Comparison of ENCODE assay signal across 21 cellular contexts in genomic region chr1:56157477-56157876, GRCh38.
"Had no signal": no experiment of that assay in that cellular context is flagged by ENCODE, and none has a peak within 500 bp of the region (broad histone marks: within the 10 kb centered on the region; RNA-seq: fewer than 3 reads in every experiment).

No MANE protein-coding gene starts in this region.

- H3K9ac ChIP-seq: neural progenitor cell had no signal

- H3K9me3 Mint-ChIP-seq: activated CD4-positive, alpha-beta T cell treated with anti-CD3 and anti-CD28 coated beads, Interleukin-2, amount 10 ng/mL, durations not matched to agents 24 days and 14 days; dendritic cell treated with granulocyte-macrophage colony-stimulating factor and Interleukin-4, amounts not matched to agents 40 ng/mL and 50 ng/mL, for 4 days; stimulated activated naive B cell treated with anti-CD40 and anti-IgM and Interleukin-4, amounts not matched to agents 10 μg/mL and 1 μg/mL and 100 μg/mL, for 72 hours had no signal

- H3K4me3 ChIP-seq: adrenal gland, cardiac muscle cell, heart left ventricle, left lung, lung, neural progenitor cell, upper lobe of left lung had no signal

- H3K27ac ChIP-seq: adrenal gland, cardiac muscle cell, heart left ventricle, left lung, neural progenitor cell, upper lobe of left lung had no signal

- H3K36me3 ChIP-seq: adrenal gland, cardiac muscle cell, heart left ventricle, left lung, neural progenitor cell, upper lobe of left lung had no signal

- DNase-seq: activated CD4-positive, alpha-beta T cell treated with anti-CD3 and anti-CD28 coated beads, Interleukin-2, amount 10 ng/mL, durations not matched to agents 24 days and 14 days; activated gamma-delta T cell treated with Interleukin-2 at 50 U/mL for 16 hours; activated T-cell treated with anti-CD3 and anti-CD28 coated beads, Interleukin-2, amount 50 U/mL, for 1 hour; adrenal gland; effector CD4-positive, alpha-beta T cell; heart left ventricle; left lung; naive thymus-derived CD4-positive, alpha-beta T cell; posterior cingulate gyrus; retina; stimulated activated CD4-positive, alpha-beta T cell treated with anti-CD3 and anti-CD28 coated beads, Interleukin-2, amount 100 ng/mL, for 48 hours; stimulated activated CD8-positive, alpha-beta memory T cell treated with anti-CD3 and anti-CD28 coated beads, Interleukin-4, amount 100 ng/mL, for 48 hours; stimulated activated naive B cell treated with anti-CD40 and anti-IgM and Interleukin-4, amounts not matched to agents 10 μg/mL and 1 μg/mL and 100 μg/mL, for 72 hours; upper lobe of left lung had no signal

- H3K4me1 Mint-ChIP-seq: activated CD4-positive, alpha-beta T cell treated with anti-CD3 and anti-CD28 coated beads, Interleukin-2, amount 10 ng/mL, durations not matched to agents 24 days and 14 days; activated naive CD4-positive, alpha-beta T cell treated with anti-CD3 and anti-CD28 coated beads, Interleukin-2, amount 50 U/mL, for 24 hours had no signal

- H3K27me3 Mint-ChIP-seq: activated CD4-positive, alpha-beta T cell treated with anti-CD3 and anti-CD28 coated beads, Interleukin-2, amount 10 ng/mL, durations not matched to agents 24 days and 14 days had no signal

- H2AFZ ChIP-seq: neural progenitor cell had no signal

- H3K4me3 Mint-ChIP-seq: activated CD4-positive, alpha-beta T cell treated with anti-CD3 and anti-CD28 coated beads, Interleukin-2, amount 10 ng/mL, durations not matched to agents 24 days and 14 days; activated naive CD4-positive, alpha-beta T cell treated with anti-CD3 and anti-CD28 coated beads, Interleukin-2, amount 50 U/mL, for 24 hours; dendritic cell treated with granulocyte-macrophage colony-stimulating factor and Interleukin-4, amounts not matched to agents 40 ng/mL and 50 ng/mL, for 4 days; naive thymus-derived CD4-positive, alpha-beta T cell; neural progenitor cell; stimulated activated naive B cell treated with anti-CD40 and anti-IgM and Interleukin-4, amounts not matched to agents 10 μg/mL and 1 μg/mL and 100 μg/mL, for 72 hours had no signal

- H3K36me3 Mint-ChIP-seq: activated naive CD4-positive, alpha-beta T cell treated with anti-CD3 and anti-CD28 coated beads, Interleukin-2, amount 50 U/mL, for 24 hours; naive thymus-derived CD4-positive, alpha-beta T cell; neural progenitor cell; stimulated activated naive B cell treated with anti-CD40 and anti-IgM and Interleukin-4, amounts not matched to agents 10 μg/mL and 1 μg/mL and 100 μg/mL, for 72 hours had no signal

- H3K27me3 ChIP-seq: adrenal gland, cardiac muscle cell, heart left ventricle, left lung, neural progenitor cell, upper lobe of left lung had no signal

- H3K27ac Mint-ChIP-seq: activated CD4-positive, alpha-beta T cell treated with anti-CD3 and anti-CD28 coated beads, Interleukin-2, amount 10 ng/mL, durations not matched to agents 24 days and 14 days; activated naive CD4-positive, alpha-beta T cell treated with anti-CD3 and anti-CD28 coated beads, Interleukin-2, amount 50 U/mL, for 24 hours; dendritic cell treated with granulocyte-macrophage colony-stimulating factor and Interleukin-4, amounts not matched to agents 40 ng/mL and 50 ng/mL, for 4 days; naive thymus-derived CD4-positive, alpha-beta T cell; neural progenitor cell; stimulated activated naive B cell treated with anti-CD40 and anti-IgM and Interleukin-4, amounts not matched to agents 10 μg/mL and 1 μg/mL and 100 μg/mL, for 72 hours had no signal

- H3K4me1 ChIP-seq: adrenal gland, left lung, upper lobe of left lung had no signal

- H3K4me2 ChIP-seq: neural progenitor cell had no signal

- H3K9me3 ChIP-seq: adrenal gland, heart left ventricle, left lung, upper lobe of left lung had no signal

- FAIRE-seq: endometrium, keratinocyte had no signal
